In the genomic region with DNA sequence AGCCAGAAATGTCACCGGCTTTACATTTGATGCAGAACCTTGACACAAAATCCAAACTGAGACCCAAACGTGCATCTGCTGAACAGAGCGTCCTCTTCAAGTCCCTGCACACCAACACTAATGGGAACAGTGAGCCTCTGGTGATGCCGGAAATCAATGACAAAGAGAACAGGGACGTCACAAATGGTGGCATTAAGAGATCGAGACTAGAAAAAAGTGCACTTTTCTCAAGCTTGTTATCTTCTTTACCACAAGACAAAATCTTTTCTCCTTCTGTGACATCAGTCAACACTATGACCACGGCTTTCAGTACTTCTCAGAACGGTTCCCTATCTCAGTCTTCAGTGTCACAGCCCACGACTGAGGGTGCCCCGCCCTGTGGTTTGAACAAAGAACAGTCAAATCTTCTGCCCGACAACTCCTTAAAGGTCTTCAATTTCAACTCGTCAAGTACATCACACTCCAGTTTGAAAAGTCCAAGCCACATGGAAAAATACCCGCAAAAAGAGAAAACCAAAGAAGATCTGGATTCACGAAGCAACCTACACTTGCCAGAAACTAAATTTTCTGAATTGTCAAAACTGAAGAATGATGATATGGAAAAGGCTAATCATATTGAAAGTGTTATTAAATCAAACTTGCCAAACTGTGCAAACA, we compare ENCODE assay signal across 9 cellular contexts.
DNase-seq lines count a peak whose midpoint lies in the region; ATAC-seq and TF ChIP-seq lines count a peak whose summit lies in the region.
"Had no signal": no experiment of that assay in that cellular context is flagged by ENCODE, and none has a peak within 500 bp of the region (broad histone marks: within the 10 kb centered on the region; RNA-seq: fewer than 3 reads in every experiment).

No MANE protein-coding gene starts in this region.

- peaks cover 2% of the 10 kb centered on the region for H3K27me3 Mint-ChIP-seq in activated naive CD8-positive, alpha-beta T cell treated with anti-CD3 and anti-CD28 coated beads, Interleukin-2, amount 50 U/mL, for 24 hours

- H3K4me1 ChIP-seq in vagina = peaks cover 46% of the 10 kb centered on the region

- H3K27ac ChIP-seq in vagina = no peak overlapping the region

- intact Hi-C loops in vagina (cut with DNase I) = no loop called here

- peak; percentile 59 to 97 (median 76) for DNase-seq in T-helper 1 cell
- DNase-seq in activated naive CD8-positive, alpha-beta T cell treated with anti-CD3 and anti-CD28 coated beads, Interleukin-2, amount 50 U/mL, for 24 hours = peak; percentile 74
- peak; percentile 72 for DNase-seq in stimulated activated CD4-positive, alpha-beta T cell treated with anti-CD3 and anti-CD28 coated beads, Interleukin-4, amount 100 ng/mL, for 1 hour
- no peak for DNase-seq in GOT3 (lab: John Stamatoyannopoulos, UW)
- DNase-seq in C1 segment of cervical spinal cord (lab: John Stamatoyannopoulos, UW) = no peak
- DNase-seq in vagina (ENCODE audit: extremely low spot score in 2 of 2) = no peak

- peak; percentile 59 for ATAC-seq in GM18870 (IDR thresholded peaks at IDR 0.05; ENCODE audit: unreplicated experiment)
- ATAC-seq in HG03064 (IDR thresholded peaks at IDR 0.05; ENCODE audit: low read depth, unreplicated experiment) = peak; percentile 55
- ATAC-seq in activated naive CD8-positive, alpha-beta T cell treated with anti-CD3 and anti-CD28 coated beads, Interleukin-2, amount 50 U/mL, for 24 hours = peak; percentile 86

- H3K36me3 Mint-ChIP-seq in activated naive CD8-positive, alpha-beta T cell treated with anti-CD3 and anti-CD28 coated beads, Interleukin-2, amount 50 U/mL, for 24 hours (ENCODE audit: low read depth) = peaks cover 40% of the 10 kb centered on the region

- TF ChIP-seq CTCF in vagina (IDR thresholded peaks at IDR 0.05) = no peak

- peak overlapping the region; percentile 88 for H3K4me3 Mint-ChIP-seq in activated naive CD8-positive, alpha-beta T cell treated with anti-CD3 and anti-CD28 coated beads, Interleukin-2, amount 50 U/mL, for 24 hours
- H3K4me3 Mint-ChIP-seq: nephron had no signal

- H3K9me3 ChIP-seq in vagina = no peaks in the 10 kb centered on the region

- no peaks in the 10 kb centered on the region for H3K27me3 ChIP-seq in vagina

- peaks cover 87% of the 10 kb centered on the region for H3K4me1 Mint-ChIP-seq in activated naive CD8-positive, alpha-beta T cell treated with anti-CD3 and anti-CD28 coated beads, Interleukin-2, amount 50 U/mL, for 24 hours
- H3K4me1 Mint-ChIP-seq: nephron had no signal

- H3K4me3 ChIP-seq in vagina = peak overlapping the region in 1 of 2 donors; percentile 12

- TF ChIP-seq POLR2A in vagina (IDR thresholded peaks at IDR 0.05) = no peak

- no peaks in the 10 kb centered on the region for H3K9me3 Mint-ChIP-seq in activated naive CD8-positive, alpha-beta T cell treated with anti-CD3 and anti-CD28 coated beads, Interleukin-2, amount 50 U/mL, for 24 hours
- H3K9me3 Mint-ChIP-seq: nephron had no signal

- no peaks in the 10 kb centered on the region for H3K36me3 ChIP-seq in vagina

- H3K27ac Mint-ChIP-seq in activated naive CD8-positive, alpha-beta T cell treated with anti-CD3 and anti-CD28 coated beads, Interleukin-2, amount 50 U/mL, for 24 hours = peak overlapping the region; percentile 99
- H3K27ac Mint-ChIP-seq: nephron had no signal

Comparison
In these comparisons a context has a peak if more than half of its experiments do, and no peak if none do; other contexts are left out.
1. DNase-seq: peak in T-helper 1 cell (5 of 5), activated naive CD8-positive, alpha-beta T cell treated with anti-CD3 and anti-CD28 coated beads, Interleukin-2, amount 50 U/mL, for 24 hours (single experiment) and stimulated activated CD4-positive, alpha-beta T cell treated with anti-CD3 and anti-CD28 coated beads, Interleukin-4, amount 100 ng/mL, for 1 hour (single experiment); none in GOT3 (single experiment), C1 segment of cervical spinal cord (0 of 14) and vagina (0 of 2).
2. Peak in every context shown above with its lines, with median percentiles within 50 percentile points of each other: ATAC-seq.